In genomic region chr1:4108741-4109625, GRCh38 we compare ENCODE assay signal across 1 cellular context.
TF ChIP-seq lines count a peak whose summit lies in the region.

No MANE protein-coding gene starts in this region.

TF ChIP-seq in SK-N-SH, 30 proteins besides CTCF, POLR2A, EP300 and RAD21 (continued from another document):
- TF ChIP-seq USF1 (IDR thresholded peaks at IDR 0.05; ENCODE audit: borderline replicate concordance, low read depth) (no peak), ZBTB33 (IDR thresholded peaks at IDR 0.05; ENCODE audit: borderline replicate concordance, low read depth) (no peak), PBX3 (IDR thresholded peaks at IDR 0.05) (no peak), SIN3A (IDR thresholded peaks at IDR 0.05; ENCODE audit: borderline replicate concordance, low read depth, low read length) (no peak), GABPA (IDR thresholded peaks at IDR 0.05; ENCODE audit: low read depth) (no peak), USF2 (IDR thresholded peaks at IDR 0.05; ENCODE audit: borderline replicate concordance, low read depth, low read length) (no peak), FOSL2 (IDR thresholded peaks at IDR 0.05; ENCODE audit: borderline replicate concordance, low read depth) (no peak), MXI1 (IDR thresholded peaks at IDR 0.05; ENCODE audit: low read depth, low read length) (no peak), RFX5 (IDR thresholded peaks at IDR 0.05; ENCODE audit: low read length) (no peak)
